In the genomic region with DNA sequence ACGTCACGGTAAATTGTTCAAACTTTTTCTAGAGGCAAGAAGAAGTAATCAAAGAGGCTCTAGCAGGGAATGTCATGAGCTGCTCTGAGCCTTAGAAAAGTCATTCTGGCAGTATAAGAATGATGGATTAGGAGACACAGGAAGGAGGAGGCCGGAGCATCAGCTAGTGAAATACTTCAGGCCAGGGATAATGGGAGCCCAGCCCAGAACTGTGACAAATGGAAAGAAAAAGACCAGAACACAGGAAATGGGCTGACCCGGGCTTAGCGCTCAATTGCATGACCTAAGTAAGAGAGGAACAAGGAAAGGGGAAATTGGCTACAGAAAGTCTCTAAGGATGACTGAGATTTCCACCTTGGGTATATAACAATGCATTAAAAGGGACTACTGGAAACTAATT, we compare ENCODE assay signal across 12 cellular contexts.
DNase-seq lines count a peak whose midpoint lies in the region; ATAC-seq, FAIRE-seq and TF ChIP-seq lines count a peak whose summit lies in the region.
"Had no signal": no experiment of that assay in that cellular context is flagged by ENCODE, and none has a peak within 500 bp of the region (broad histone marks: within the 10 kb centered on the region; RNA-seq: fewer than 3 reads in every experiment).

No MANE protein-coding gene starts in this region.

- H3K23ac ChIP-seq in neuronal stem cell (ENCODE audit: low read depth, low read length, poor library complexity), result no peak overlapping the region

- FAIRE-seq in GM12891 (lab: Jason Lieb, UNC), result no peak
- FAIRE-seq: urothelium cell line had no signal

- no peak overlapping the region for H2BK15ac ChIP-seq in neuronal stem cell (ENCODE audit: low read length)

- H3K4ac ChIP-seq in neuronal stem cell (ENCODE audit: low read length), result no peak overlapping the region

- no peak overlapping the region for H2BK120ac ChIP-seq in neuronal stem cell (ENCODE audit: low read depth, low read length)

- POLR2A ChIA-PET in activated CD8-positive, alpha-beta T cell treated with anti-CD3 and anti-CD28 coated beads, Interleukin-2, amount 10 ng/mL, durations not matched to agents 7 days and 5 days (lab: Charles Lee), result no interaction called here

- WGBS in endodermal cell (ENCODE audit: insufficient coverage in 1 of 2, insufficient read length in 1 of 2), 2 experiments, result 59 to 82% methylated on average over 5 of the region's 5 CpGs
- 37 to 39% methylated on average over 5 of the region's 5 CpGs for WGBS in lower leg skin, 2 donors
- no CpG with 5 or more reads among the region's 5 CpGs for WGBS in neuronal stem cell (ENCODE audit: extremely low coverage in 2 of 2, insufficient read length in 2 of 2, insufficient replicate concordance in 1 of 2), 2 donors

- no peak overlapping the region for H3K27ac Mint-ChIP-seq in endodermal cell
- no peak overlapping the region for H3K27ac Mint-ChIP-seq in activated CD8-positive, alpha-beta T cell treated with anti-CD3 and anti-CD28 coated beads, Interleukin-2, amount 10 ng/mL, durations not matched to agents 7 days and 5 days
- H3K27ac Mint-ChIP-seq: CD4-positive, alpha-beta T cell had no signal

- H2BK5ac ChIP-seq in neuronal stem cell (ENCODE audit: low read length), result no peak overlapping the region

- no peaks in the 10 kb centered on the region for H3K4me1 ChIP-seq in endodermal cell (ENCODE audit: control insufficient read depth, insufficient read depth, low read length)
- peaks cover 18% of the 10 kb centered on the region for H3K4me1 ChIP-seq in stomach smooth muscle (ENCODE audit: control insufficient read depth, insufficient read depth, low read length)
- H3K4me1 ChIP-seq in neuronal stem cell (ENCODE audit: control insufficient read depth in 2 of 2, insufficient read depth in 1 of 2, low read depth in 1 of 2, low read length in 2 of 2), result peaks cover 5 to 9% of the 10 kb centered on the region in 2 donors

- no peak overlapping the region for H4K91ac ChIP-seq in neuronal stem cell (ENCODE audit: low read depth, low read length, poor library complexity)

- no peak for DNase-seq in GM12891 (ENCODE audit: insufficient read length, low spot score)
- no peak for DNase-seq in endodermal cell
- peak; percentile 57 to 90 for DNase-seq in lower leg skin (ENCODE audit: low spot score in 2 of 2)
- DNase-seq in activated CD8-positive, alpha-beta T cell treated with anti-CD3 and anti-CD28 coated beads, Interleukin-2, amount 10 ng/mL, durations not matched to agents 7 days and 5 days, result no peak
- no peak for DNase-seq in neuronal stem cell (ENCODE audit: low spot score)
- DNase-seq in SIG-M5 treated with dmso at 0.1 percent for 504 hours (lab: John Stamatoyannopoulos, UW; ENCODE audit: unreplicated experiment), result no peak
- DNase-seq: CD4-positive, alpha-beta T cell; hippocampal formation; T-helper 9 cell had no signal

- no peaks in the 10 kb centered on the region for H3K36me3 Mint-ChIP-seq in endodermal cell (ENCODE audit: low read depth)
- no peaks in the 10 kb centered on the region for H3K36me3 Mint-ChIP-seq in activated CD8-positive, alpha-beta T cell treated with anti-CD3 and anti-CD28 coated beads, Interleukin-2, amount 10 ng/mL, durations not matched to agents 7 days and 5 days (ENCODE audit: low read depth)

- no peaks in the 10 kb centered on the region for H3K36me3 ChIP-seq in endodermal cell (ENCODE audit: control insufficient read depth, insufficient read depth, low read length)
- H3K36me3 ChIP-seq in stomach smooth muscle (ENCODE audit: control insufficient read depth in 2 of 2, insufficient read depth in 2 of 2, low read length in 2 of 2), result no peaks in the 10 kb centered on the region
- no peaks in the 10 kb centered on the region for H3K36me3 ChIP-seq in neuronal stem cell (replicated peaks in 1 of 2; ENCODE audit: control insufficient read depth in 2 of 2, insufficient read depth in 2 of 2, low read length in 2 of 2)

- H3K9me3 ChIP-seq in endodermal cell (ENCODE audit: control insufficient read depth, low read length), result peaks cover 10% of the 10 kb centered on the region
- no peaks in the 10 kb centered on the region for H3K9me3 ChIP-seq in stomach smooth muscle (ENCODE audit: control insufficient read depth in 2 of 2, low read length in 2 of 2)
- peaks cover 0 to 5% of the 10 kb centered on the region in 2 donors for H3K9me3 ChIP-seq in neuronal stem cell (replicated peaks in 1 of 2; ENCODE audit: control insufficient read depth in 2 of 2, insufficient read depth in 1 of 2, low read depth in 1 of 2, low read length in 2 of 2)

- H2BK12ac ChIP-seq in neuronal stem cell (ENCODE audit: low read length), result no peak overlapping the region

- H3K4me3 Mint-ChIP-seq in endodermal cell, result no peak overlapping the region
- no peak overlapping the region for H3K4me3 Mint-ChIP-seq in activated CD8-positive, alpha-beta T cell treated with anti-CD3 and anti-CD28 coated beads, Interleukin-2, amount 10 ng/mL, durations not matched to agents 7 days and 5 days
- H3K4me3 Mint-ChIP-seq: CD4-positive, alpha-beta T cell had no signal

- H3K27me3 ChIP-seq in endodermal cell (ENCODE audit: control insufficient read depth, insufficient read depth, low read length, poor library complexity, severe bottlenecking), result no peaks in the 10 kb centered on the region
- H3K27me3 ChIP-seq in stomach smooth muscle (ENCODE audit: control insufficient read depth in 1 of 2, insufficient read depth in 2 of 2, low read length in 2 of 2), result no peaks in the 10 kb centered on the region
- no peaks in the 10 kb centered on the region for H3K27me3 ChIP-seq in neuronal stem cell (ENCODE audit: control insufficient read depth in 3 of 3, insufficient read depth in 3 of 3, low read depth in 1 of 3, low read length in 3 of 3)

- H3K14ac ChIP-seq in neuronal stem cell (ENCODE audit: low read length), result no peak overlapping the region

- TF ChIP-seq CTCF in endodermal cell (conservative IDR thresholded peaks at IDR 0.05) (no peak), lower leg skin (IDR thresholded peaks at IDR 0.05) (no peak)

- CTCF ChIA-PET in activated CD8-positive, alpha-beta T cell treated with anti-CD3 and anti-CD28 coated beads, Interleukin-2, amount 10 ng/mL, durations not matched to agents 7 days and 5 days (lab: Charles Lee), result no interaction called here

- H3K4me1 Mint-ChIP-seq in endodermal cell, result peaks cover 11% of the 10 kb centered on the region
- no peaks in the 10 kb centered on the region for H3K4me1 Mint-ChIP-seq in activated CD8-positive, alpha-beta T cell treated with anti-CD3 and anti-CD28 coated beads, Interleukin-2, amount 10 ng/mL, durations not matched to agents 7 days and 5 days (ENCODE audit: low read depth)

- H2AK5ac ChIP-seq in neuronal stem cell (ENCODE audit: low read depth, low read length), result no peak overlapping the region

- no peak for ATAC-seq in activated CD8-positive, alpha-beta T cell treated with anti-CD3 and anti-CD28 coated beads, Interleukin-2, amount 10 ng/mL, durations not matched to agents 7 days and 5 days
- no peak for ATAC-seq in GM18498 (IDR thresholded peaks at IDR 0.05; ENCODE audit: unreplicated experiment)

- H3K79me1 ChIP-seq in neuronal stem cell (ENCODE audit: low read depth, low read length), result peaks cover 2% of the 10 kb centered on the region

- no peak overlapping the region for H2AFZ ChIP-seq in neuronal stem cell (ENCODE audit: low read length)

- TF ChIP-seq POLR2A in GM12891 (IDR thresholded peaks at IDR 0.05; ENCODE audit: low read depth, low read length) (no peak), lower leg skin (IDR thresholded peaks at IDR 0.05) (no peak)

- H3K9me3 Mint-ChIP-seq in endodermal cell, result peaks cover 7% of the 10 kb centered on the region
- no peaks in the 10 kb centered on the region for H3K9me3 Mint-ChIP-seq in activated CD8-positive, alpha-beta T cell treated with anti-CD3 and anti-CD28 coated beads, Interleukin-2, amount 10 ng/mL, durations not matched to agents 7 days and 5 days (ENCODE audit: insufficient read depth)

- no peak overlapping the region for H4K8ac ChIP-seq in neuronal stem cell (ENCODE audit: low read depth, low read length)

- no peak overlapping the region for H3K4me2 ChIP-seq in neuronal stem cell (ENCODE audit: insufficient read depth, low read length, poor library complexity, severe bottlenecking)

- peaks cover 11% of the 10 kb centered on the region for H3K27me3 Mint-ChIP-seq in endodermal cell (ENCODE audit: insufficient read depth)
- H3K27me3 Mint-ChIP-seq in activated CD8-positive, alpha-beta T cell treated with anti-CD3 and anti-CD28 coated beads, Interleukin-2, amount 10 ng/mL, durations not matched to agents 7 days and 5 days (ENCODE audit: low read depth), result no peaks in the 10 kb centered on the region

- no peak overlapping the region for H3K9ac ChIP-seq in endodermal cell (ENCODE audit: extremely low read depth, low read length, poor library complexity, severe bottlenecking)
- no peak overlapping the region for H3K9ac ChIP-seq in stomach smooth muscle (ENCODE audit: low read length in 2 of 2)
- no peak overlapping the region for H3K9ac ChIP-seq in neuronal stem cell (ENCODE audit: low read depth, low read length, poor library complexity)

- H3K18ac ChIP-seq in neuronal stem cell (ENCODE audit: low read length), result no peak overlapping the region

- intact Hi-C loops in lower leg skin (cut with DNase I; ENCODE audit: low total_unique reads), result no loop called here

- H3K27ac ChIP-seq in endodermal cell (ENCODE audit: low read depth, low read length) (peak overlapping the region; percentile 75), stomach smooth muscle (ENCODE audit: low read length) (peak overlapping the region; percentile 60), neuronal stem cell (replicated peaks; ENCODE audit: low read length) (no peak overlapping the region)

- H3K4me3 ChIP-seq in endodermal cell (ENCODE audit: low read length) (no peak overlapping the region), lower leg skin (ENCODE audit: low read depth, poor library complexity, severe bottlenecking) (no peak overlapping the region), stomach smooth muscle (ENCODE audit: low read length in 2 of 2) (no peak overlapping the region), neuronal stem cell (ENCODE audit: low read length in 2 of 2) (no peak overlapping the region)

TF ChIP-seq in GM12891, 5 proteins besides CTCF, POLR2A, EP300 and RAD21:
- TF ChIP-seq SPI1 (IDR thresholded peaks at IDR 0.05; ENCODE audit: low read depth, low read length) (0 out of 2 replicates have a peak, but pooled peaks have one; percentile 2), PAX5 (IDR thresholded peaks at IDR 0.05; ENCODE audit: insufficient read depth, low read length, severe bottlenecking) (no peak)
TF ChIP-seq in GM12891: peak in this region for 1.

Comparison
In these comparisons a context has a peak if more than half of its experiments do, and no peak if none do; other contexts are left out.
1. DNase-seq: peak in lower leg skin (2 of 2); none in GM12891 (single experiment), endodermal cell (single experiment), activated CD8-positive, alpha-beta T cell treated with anti-CD3 and anti-CD28 coated beads, Interleukin-2, amount 10 ng/mL, durations not matched to agents 7 days and 5 days (single experiment), neuronal stem cell (single experiment) and SIG-M5 treated with dmso at 0.1 percent for 504 hours (single experiment).